19 cellular contexts compared by ENCODE assay signal in genomic region chr10:75754096-75754495, GRCh38.
DNase-seq lines count a peak whose midpoint lies in the region; ATAC-seq, FAIRE-seq and TF ChIP-seq lines count a peak whose summit lies in the region.
"Had no signal": no experiment of that assay in that cellular context is flagged by ENCODE, and none has a peak within 500 bp of the region (broad histone marks: within the 10 kb centered on the region; RNA-seq: fewer than 3 reads in every experiment).

No MANE protein-coding gene starts in this region.

- 95% methylated on average over 1 of the region's 1 CpG for WGBS in HepG2 (ENCODE audit: low lambda C conversion rate)
- WGBS in right lobe of liver (ENCODE audit: insufficient coverage, low coverage, low lambda C conversion rate, missing lambda C conversion rate): 50% methylated on average over 1 of the region's 1 CpG

- peaks cover 2% of the 10 kb centered on the region for H3K79me2 ChIP-seq in HepG2 (ENCODE audit: insufficient read depth, low read length)

- POLR2A ChIA-PET in HepG2 (lab: Yijun Ruan, JAX): no interaction called here

- no peak overlapping the region for H3K27ac ChIP-seq in HepG2 (ENCODE audit: extremely low read length, insufficient read depth, low read length)
- H3K27ac ChIP-seq in right lobe of liver: no peak overlapping the region
- no peak overlapping the region for H3K27ac ChIP-seq in thoracic aorta
- H3K27ac ChIP-seq in dorsolateral prefrontal cortex: no peak overlapping the region
- H3K27ac ChIP-seq: BLaER1 treated with 17β-estradiol and CSF1 and Interleukin-3, amounts not matched to agents 10 nM and 100 nM; GM23248 had no signal

- TF ChIP-seq POLR2A in HepG2 (IDR thresholded peaks at IDR 0.05; ENCODE audit: insufficient read depth in 1 of 2, low read depth in 2 of 2, low read length in 2 of 2): no peak
- no peak for TF ChIP-seq POLR2A in right lobe of liver (IDR thresholded peaks at IDR 0.05)

- H2AFZ ChIP-seq in HepG2 (ENCODE audit: low read length): no peak overlapping the region
- H2AFZ ChIP-seq: GM23248 had no signal

- no peak for FAIRE-seq in HepG2 (lab: Jason Lieb, UNC)
- FAIRE-seq: G401.6, GM12891, H54 had no signal

- H3K9ac ChIP-seq in HepG2 (ENCODE audit: insufficient read depth, low read depth, low read length): no peak overlapping the region
- H3K9ac ChIP-seq: BLaER1 treated with 17β-estradiol and CSF1 and Interleukin-3, amounts not matched to agents 10 nM and 100 nM; GM23248 had no signal

- H3K4me3 ChIP-seq in HepG2 (replicated peaks in 1 of 3; ENCODE audit: insufficient read depth in 1 of 3, low read depth in 2 of 3, low read length in 3 of 3) (no peak overlapping the region), right lobe of liver (no peak overlapping the region), thoracic aorta (peak overlapping the region; percentile 41), dorsolateral prefrontal cortex (no peak overlapping the region)
- H3K4me3 ChIP-seq: BLaER1 treated with 17β-estradiol and CSF1 and Interleukin-3, amounts not matched to agents 10 nM and 100 nM; GM23248 had no signal

- TF ChIP-seq CTCF in HepG2 (CRISPR knock-in tag; IDR thresholded peaks at IDR 0.05) (no peak), right lobe of liver (IDR thresholded peaks at IDR 0.05) (no peak), thoracic aorta (IDR thresholded peaks at IDR 0.05) (no peak), dorsolateral prefrontal cortex (IDR thresholded peaks at IDR 0.05 in 54 of 56, conservative IDR thresholded peaks at IDR 0.05 in 2 of 56; ENCODE audit: low read depth in 1 of 56, partially characterized antibody in 56 of 56) (no peak)

- no peak for TF ChIP-seq RAD21 in HepG2 (CRISPR knock-in tag; IDR thresholded peaks at IDR 0.05)

- no peaks in the 10 kb centered on the region for H3K36me3 ChIP-seq in HepG2 (replicated peaks in 1 of 2; ENCODE audit: control insufficient read depth in 1 of 2, insufficient read depth in 2 of 2, low read length in 2 of 2)
- H3K36me3 ChIP-seq in right lobe of liver: no peaks in the 10 kb centered on the region
- no peaks in the 10 kb centered on the region for H3K36me3 ChIP-seq in thoracic aorta
- H3K36me3 ChIP-seq: BLaER1 treated with 17β-estradiol and CSF1 and Interleukin-3, amounts not matched to agents 10 nM and 100 nM had no signal

- DNase-seq in HepG2 (ENCODE audit: low spot score) (no peak), right lobe of liver (no peak), foreskin melanocyte (peak; percentile 56), thoracic aorta (ENCODE audit: low spot score) (no peak), NCI-H510A treated with DMSO at 0.1 percent for 48 hours (lab: John Stamatoyannopoulos, UW) (no peak), SHP77 treated with DMSO at 0.1 percent for 48 hours (lab: John Stamatoyannopoulos, UW) (no peak), dorsolateral prefrontal cortex (no peak)
- DNase-seq: ACHN; Calu3; CD4-positive, CD25-positive, alpha-beta regulatory T cell; DMS153; DMS79 treated with DMSO at 0.1 percent for 48 hours; EL; GM23248 had no signal

- intact Hi-C loops in HepG2 (cut with micrococcal nuclease; ENCODE audit: unreplicated experiment) (no loop called here), right lobe of liver (cut with DNase I) (no loop called here), dorsolateral prefrontal cortex (cut with DNase I) (no loop called here)

- no TSS peak for BruUV-seq in HepG2 (replicated peaks; lab: Mats Ljungman, UMichigan)

- ATAC-seq in HepG2: no peak
- ATAC-seq in right lobe of liver: no peak
- no peak for ATAC-seq in thoracic aorta (ENCODE audit: insufficient number of reproducible peaks, low FRiP score, low read depth)
- ATAC-seq: HCT116 had no signal

- no peaks in the 10 kb centered on the region for H4K20me1 ChIP-seq in HepG2 (ENCODE audit: insufficient read depth, low read length)
- H4K20me1 ChIP-seq: BLaER1 treated with 17β-estradiol and CSF1 and Interleukin-3, amounts not matched to agents 10 nM and 100 nM had no signal

- no peaks in the 10 kb centered on the region for H3K27me3 ChIP-seq in HepG2 (ENCODE audit: control insufficient read depth in 1 of 2, insufficient read depth in 2 of 2, low read length in 2 of 2)
- H3K27me3 ChIP-seq in right lobe of liver: no peaks in the 10 kb centered on the region
- H3K27me3 ChIP-seq in thoracic aorta (replicated peaks; ENCODE audit: insufficient read depth): no peaks in the 10 kb centered on the region
- peaks cover 0 to 5% (median 0%) of the 10 kb centered on the region in 45 donors for H3K27me3 ChIP-seq in dorsolateral prefrontal cortex
- H3K27me3 ChIP-seq: BLaER1 treated with 17β-estradiol and CSF1 and Interleukin-3, amounts not matched to agents 10 nM and 100 nM had no signal

- H3K4me1 ChIP-seq in HepG2 (ENCODE audit: insufficient read depth, low read length): peaks cover 43% of the 10 kb centered on the region
- H3K4me1 ChIP-seq in right lobe of liver: peaks cover 0 to 20% (median 3%) of the 10 kb centered on the region in 4 donors
- peaks cover 11 to 16% of the 10 kb centered on the region in 2 donors for H3K4me1 ChIP-seq in thoracic aorta (ENCODE audit: control insufficient read depth in 1 of 2, low read depth in 2 of 2)
- H3K4me1 ChIP-seq: BLaER1 treated with 17β-estradiol and CSF1 and Interleukin-3, amounts not matched to agents 10 nM and 100 nM had no signal

- TF ChIP-seq EP300 in HepG2 (IDR thresholded peaks at IDR 0.05; ENCODE audit: low read depth in 2 of 2, low read length in 2 of 2) (no peak), HepG2 (CRISPR knock-in tag; IDR thresholded peaks at IDR 0.05; ENCODE audit: borderline replicate concordance) (no peak)

- CTCF ChIA-PET in HepG2 (lab: Yijun Ruan, JAX; ENCODE audit: low intra/inter-chr PET ratio, low total read pairs): no interaction called here

- in situ Hi-C loops in HepG2 (cut with HindIII; ENCODE audit: extremely low pct_ligation_motif_present, low pct_unique_long_range_greater_than_20kb): no loop called here

- H3K9me3 ChIP-seq in HepG2 (ENCODE audit: low read length): no peaks in the 10 kb centered on the region
- no peaks in the 10 kb centered on the region for H3K9me3 ChIP-seq in right lobe of liver
- H3K9me3 ChIP-seq in thoracic aorta: no peaks in the 10 kb centered on the region

- H3K4me2 ChIP-seq in HepG2 (ENCODE audit: low read depth, low read length): no peak overlapping the region
- H3K4me2 ChIP-seq: BLaER1 treated with 17β-estradiol and CSF1 and Interleukin-3, amounts not matched to agents 10 nM and 100 nM had no signal

TF ChIP-seq in HepG2, 621 proteins besides CTCF, POLR2A, EP300 and RAD21:
- TF ChIP-seq ZNF274 (CRISPR knock-in tag; IDR thresholded peaks at IDR 0.05) (no peak), ZMYM3 (CRISPR knock-in tag; IDR thresholded peaks at IDR 0.05) (peak; percentile 40; the same call in 1 of the 2 replicates)
TF ChIP-seq in HepG2: peak in this region for 1.
